1 cellular context compared by ENCODE assay signal in genomic region chr19:18415177-18415867, GRCh38.
TF ChIP-seq lines count a peak whose summit lies in the region.

No MANE protein-coding gene starts in this region.

TF ChIP-seq in K562, 482 proteins besides CTCF, POLR2A, EP300 and RAD21 (continues in another document):
- TF ChIP-seq, protein P1, sequence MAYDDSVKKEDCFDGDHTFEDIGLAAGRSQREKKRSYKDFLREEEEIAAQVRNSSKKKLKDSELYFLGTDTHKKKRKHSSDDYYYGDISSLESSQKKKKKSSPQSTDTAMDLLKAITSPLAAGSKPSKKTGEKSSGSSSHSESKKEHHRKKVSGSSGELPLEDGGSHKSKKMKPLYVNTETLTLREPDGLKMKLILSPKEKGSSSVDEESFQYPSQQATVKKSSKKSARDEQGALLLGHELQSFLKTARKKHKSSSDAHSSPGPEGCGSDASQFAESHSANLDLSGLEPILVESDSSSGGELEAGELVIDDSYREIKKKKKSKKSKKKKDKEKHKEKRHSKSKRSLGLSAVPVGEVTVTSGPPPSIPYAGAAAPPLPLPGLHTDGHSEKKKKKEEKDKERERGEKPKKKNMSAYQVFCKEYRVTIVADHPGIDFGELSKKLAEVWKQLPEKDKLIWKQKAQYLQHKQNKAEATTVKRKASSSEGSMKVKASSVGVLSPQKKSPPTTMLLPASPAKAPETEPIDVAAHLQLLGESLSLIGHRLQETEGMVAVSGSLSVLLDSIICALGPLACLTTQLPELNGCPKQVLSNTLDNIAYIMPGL (CRISPR knock-in tag; IDR thresholded peaks at IDR 0.05), result no peak
- TF ChIP-seq KLF10 (CRISPR knock-in tag; IDR thresholded peaks at IDR 0.05) (no peak), NONO (IDR thresholded peaks at IDR 0.05; ENCODE audit: low read depth in 2 of 2, low read length in 1 of 2) (peak in 1 of 2 experiments; percentile 92; a peak in 2 of 4 replicates), TGIF2 (CRISPR knock-in tag; IDR thresholded peaks at IDR 0.05) (no peak), MCM2 (IDR thresholded peaks at IDR 0.05; ENCODE audit: low read depth) (peak; percentile 70; the same call in 1 of the 2 replicates), SPI1 (IDR thresholded peaks at IDR 0.05; ENCODE audit: borderline replicate concordance, low read depth, low read length) (peak; percentile 89), NR3C1 (CRISPR knock-in tag; IDR thresholded peaks at IDR 0.05) (no peak), E2F4 (CRISPR knock-in tag; IDR thresholded peaks at IDR 0.05; ENCODE audit: low read depth) (no peak), HNRNPUL1 (IDR thresholded peaks at IDR 0.05; ENCODE audit: low read length) (no peak), NFXL1 (CRISPR knock-in tag; IDR thresholded peaks at IDR 0.05) (no peak), CREBBP (IDR thresholded peaks at IDR 0.05; ENCODE audit: low read depth, low read length) (no peak), U2AF1 (optimal IDR thresholded peaks at IDR 0.05; ENCODE audit: low read depth, low read length) (no peak), WHSC1 (IDR thresholded peaks at IDR 0.05; ENCODE audit: low read length) (no peak), ZNF384 (IDR thresholded peaks at IDR 0.05; ENCODE audit: low read depth, low read length) (no peak), SIN3B (IDR thresholded peaks at IDR 0.05; ENCODE audit: low read depth) (no peak), TEAD4 (IDR thresholded peaks at IDR 0.05; ENCODE audit: low read length) (no peak), TEAD4 (CRISPR knock-in tag; IDR thresholded peaks at IDR 0.05; ENCODE audit: borderline replicate concordance) (no peak), RBM34 (IDR thresholded peaks at IDR 0.05; ENCODE audit: borderline replicate concordance, insufficient read depth, low read length) (no peak), TAF9B (IDR thresholded peaks at IDR 0.05; ENCODE audit: partially characterized antibody) (peak; percentile 81), EP400 (IDR thresholded peaks at IDR 0.05) (peak; percentile 53), TCF3 (CRISPR knock-in tag; IDR thresholded peaks at IDR 0.05) (no peak), XRCC4 (IDR thresholded peaks at IDR 0.05; ENCODE audit: extremely low read depth, insufficient read depth, insufficient read length) (no peak), JUND (IDR thresholded peaks at IDR 0.05; ENCODE audit: borderline replicate concordance, low read depth, low read length) (no peak), JUND (tag; IDR thresholded peaks at IDR 0.05; ENCODE audit: borderline replicate concordance, low read depth, low read length) (peak; percentile 44; the same call in 1 of the 3 replicates), ZC3H8 (IDR thresholded peaks at IDR 0.05) (no peak), ZBED1 (IDR thresholded peaks at IDR 0.05) (peak; percentile 85; the same call in 1 of the 2 replicates), NCOA6 (IDR thresholded peaks at IDR 0.05) (no peak), ELF1 (tag; IDR thresholded peaks at IDR 0.05) (no peak), SAFB2 (IDR thresholded peaks at IDR 0.05; ENCODE audit: borderline replicate concordance, low read depth, low read length, severe bottlenecking) (no peak), BMI1 (IDR thresholded peaks at IDR 0.05; ENCODE audit: low read length) (no peak)
- TF ChIP-seq, protein P2, sequence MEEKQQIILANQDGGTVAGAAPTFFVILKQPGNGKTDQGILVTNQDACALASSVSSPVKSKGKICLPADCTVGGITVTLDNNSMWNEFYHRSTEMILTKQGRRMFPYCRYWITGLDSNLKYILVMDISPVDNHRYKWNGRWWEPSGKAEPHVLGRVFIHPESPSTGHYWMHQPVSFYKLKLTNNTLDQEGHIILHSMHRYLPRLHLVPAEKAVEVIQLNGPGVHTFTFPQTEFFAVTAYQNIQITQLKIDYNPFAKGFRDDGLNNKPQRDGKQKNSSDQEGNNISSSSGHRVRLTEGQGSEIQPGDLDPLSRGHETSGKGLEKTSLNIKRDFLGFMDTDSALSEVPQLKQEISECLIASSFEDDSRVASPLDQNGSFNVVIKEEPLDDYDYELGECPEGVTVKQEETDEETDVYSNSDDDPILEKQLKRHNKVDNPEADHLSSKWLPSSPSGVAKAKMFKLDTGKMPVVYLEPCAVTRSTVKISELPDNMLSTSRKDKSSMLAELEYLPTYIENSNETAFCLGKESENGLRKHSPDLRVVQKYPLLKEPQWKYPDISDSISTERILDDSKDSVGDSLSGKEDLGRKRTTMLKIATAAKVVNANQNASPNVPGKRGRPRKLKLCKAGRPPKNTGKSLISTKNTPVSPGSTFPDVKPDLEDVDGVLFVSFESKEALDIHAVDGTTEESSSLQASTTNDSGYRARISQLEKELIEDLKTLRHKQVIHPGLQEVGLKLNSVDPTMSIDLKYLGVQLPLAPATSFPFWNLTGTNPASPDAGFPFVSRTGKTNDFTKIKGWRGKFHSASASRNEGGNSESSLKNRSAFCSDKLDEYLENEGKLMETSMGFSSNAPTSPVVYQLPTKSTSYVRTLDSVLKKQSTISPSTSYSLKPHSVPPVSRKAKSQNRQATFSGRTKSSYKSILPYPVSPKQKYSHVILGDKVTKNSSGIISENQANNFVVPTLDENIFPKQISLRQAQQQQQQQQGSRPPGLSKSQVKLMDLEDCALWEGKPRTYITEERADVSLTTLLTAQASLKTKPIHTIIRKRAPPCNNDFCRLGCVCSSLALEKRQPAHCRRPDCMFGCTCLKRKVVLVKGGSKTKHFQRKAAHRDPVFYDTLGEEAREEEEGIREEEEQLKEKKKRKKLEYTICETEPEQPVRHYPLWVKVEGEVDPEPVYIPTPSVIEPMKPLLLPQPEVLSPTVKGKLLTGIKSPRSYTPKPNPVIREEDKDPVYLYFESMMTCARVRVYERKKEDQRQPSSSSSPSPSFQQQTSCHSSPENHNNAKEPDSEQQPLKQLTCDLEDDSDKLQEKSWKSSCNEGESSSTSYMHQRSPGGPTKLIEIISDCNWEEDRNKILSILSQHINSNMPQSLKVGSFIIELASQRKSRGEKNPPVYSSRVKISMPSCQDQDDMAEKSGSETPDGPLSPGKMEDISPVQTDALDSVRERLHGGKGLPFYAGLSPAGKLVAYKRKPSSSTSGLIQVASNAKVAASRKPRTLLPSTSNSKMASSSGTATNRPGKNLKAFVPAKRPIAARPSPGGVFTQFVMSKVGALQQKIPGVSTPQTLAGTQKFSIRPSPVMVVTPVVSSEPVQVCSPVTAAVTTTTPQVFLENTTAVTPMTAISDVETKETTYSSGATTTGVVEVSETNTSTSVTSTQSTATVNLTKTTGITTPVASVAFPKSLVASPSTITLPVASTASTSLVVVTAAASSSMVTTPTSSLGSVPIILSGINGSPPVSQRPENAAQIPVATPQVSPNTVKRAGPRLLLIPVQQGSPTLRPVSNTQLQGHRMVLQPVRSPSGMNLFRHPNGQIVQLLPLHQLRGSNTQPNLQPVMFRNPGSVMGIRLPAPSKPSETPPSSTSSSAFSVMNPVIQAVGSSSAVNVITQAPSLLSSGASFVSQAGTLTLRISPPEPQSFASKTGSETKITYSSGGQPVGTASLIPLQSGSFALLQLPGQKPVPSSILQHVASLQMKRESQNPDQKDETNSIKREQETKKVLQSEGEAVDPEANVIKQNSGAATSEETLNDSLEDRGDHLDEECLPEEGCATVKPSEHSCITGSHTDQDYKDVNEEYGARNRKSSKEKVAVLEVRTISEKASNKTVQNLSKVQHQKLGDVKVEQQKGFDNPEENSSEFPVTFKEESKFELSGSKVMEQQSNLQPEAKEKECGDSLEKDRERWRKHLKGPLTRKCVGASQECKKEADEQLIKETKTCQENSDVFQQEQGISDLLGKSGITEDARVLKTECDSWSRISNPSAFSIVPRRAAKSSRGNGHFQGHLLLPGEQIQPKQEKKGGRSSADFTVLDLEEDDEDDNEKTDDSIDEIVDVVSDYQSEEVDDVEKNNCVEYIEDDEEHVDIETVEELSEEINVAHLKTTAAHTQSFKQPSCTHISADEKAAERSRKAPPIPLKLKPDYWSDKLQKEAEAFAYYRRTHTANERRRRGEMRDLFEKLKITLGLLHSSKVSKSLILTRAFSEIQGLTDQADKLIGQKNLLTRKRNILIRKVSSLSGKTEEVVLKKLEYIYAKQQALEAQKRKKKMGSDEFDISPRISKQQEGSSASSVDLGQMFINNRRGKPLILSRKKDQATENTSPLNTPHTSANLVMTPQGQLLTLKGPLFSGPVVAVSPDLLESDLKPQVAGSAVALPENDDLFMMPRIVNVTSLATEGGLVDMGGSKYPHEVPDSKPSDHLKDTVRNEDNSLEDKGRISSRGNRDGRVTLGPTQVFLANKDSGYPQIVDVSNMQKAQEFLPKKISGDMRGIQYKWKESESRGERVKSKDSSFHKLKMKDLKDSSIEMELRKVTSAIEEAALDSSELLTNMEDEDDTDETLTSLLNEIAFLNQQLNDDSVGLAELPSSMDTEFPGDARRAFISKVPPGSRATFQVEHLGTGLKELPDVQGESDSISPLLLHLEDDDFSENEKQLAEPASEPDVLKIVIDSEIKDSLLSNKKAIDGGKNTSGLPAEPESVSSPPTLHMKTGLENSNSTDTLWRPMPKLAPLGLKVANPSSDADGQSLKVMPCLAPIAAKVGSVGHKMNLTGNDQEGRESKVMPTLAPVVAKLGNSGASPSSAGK (IDR thresholded peaks at IDR 0.05), result peak; percentile 31; the same call in 1 of the 2 replicates
- TF ChIP-seq, protein P3, sequence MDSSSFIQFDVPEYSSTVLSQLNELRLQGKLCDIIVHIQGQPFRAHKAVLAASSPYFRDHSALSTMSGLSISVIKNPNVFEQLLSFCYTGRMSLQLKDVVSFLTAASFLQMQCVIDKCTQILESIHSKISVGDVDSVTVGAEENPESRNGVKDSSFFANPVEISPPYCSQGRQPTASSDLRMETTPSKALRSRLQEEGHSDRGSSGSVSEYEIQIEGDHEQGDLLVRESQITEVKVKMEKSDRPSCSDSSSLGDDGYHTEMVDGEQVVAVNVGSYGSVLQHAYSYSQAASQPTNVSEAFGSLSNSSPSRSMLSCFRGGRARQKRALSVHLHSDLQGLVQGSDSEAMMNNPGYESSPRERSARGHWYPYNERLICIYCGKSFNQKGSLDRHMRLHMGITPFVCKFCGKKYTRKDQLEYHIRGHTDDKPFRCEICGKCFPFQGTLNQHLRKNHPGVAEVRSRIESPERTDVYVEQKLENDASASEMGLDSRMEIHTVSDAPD (CRISPR knock-in tag; IDR thresholded peaks at IDR 0.05), result no peak
- TF ChIP-seq, protein P4, sequence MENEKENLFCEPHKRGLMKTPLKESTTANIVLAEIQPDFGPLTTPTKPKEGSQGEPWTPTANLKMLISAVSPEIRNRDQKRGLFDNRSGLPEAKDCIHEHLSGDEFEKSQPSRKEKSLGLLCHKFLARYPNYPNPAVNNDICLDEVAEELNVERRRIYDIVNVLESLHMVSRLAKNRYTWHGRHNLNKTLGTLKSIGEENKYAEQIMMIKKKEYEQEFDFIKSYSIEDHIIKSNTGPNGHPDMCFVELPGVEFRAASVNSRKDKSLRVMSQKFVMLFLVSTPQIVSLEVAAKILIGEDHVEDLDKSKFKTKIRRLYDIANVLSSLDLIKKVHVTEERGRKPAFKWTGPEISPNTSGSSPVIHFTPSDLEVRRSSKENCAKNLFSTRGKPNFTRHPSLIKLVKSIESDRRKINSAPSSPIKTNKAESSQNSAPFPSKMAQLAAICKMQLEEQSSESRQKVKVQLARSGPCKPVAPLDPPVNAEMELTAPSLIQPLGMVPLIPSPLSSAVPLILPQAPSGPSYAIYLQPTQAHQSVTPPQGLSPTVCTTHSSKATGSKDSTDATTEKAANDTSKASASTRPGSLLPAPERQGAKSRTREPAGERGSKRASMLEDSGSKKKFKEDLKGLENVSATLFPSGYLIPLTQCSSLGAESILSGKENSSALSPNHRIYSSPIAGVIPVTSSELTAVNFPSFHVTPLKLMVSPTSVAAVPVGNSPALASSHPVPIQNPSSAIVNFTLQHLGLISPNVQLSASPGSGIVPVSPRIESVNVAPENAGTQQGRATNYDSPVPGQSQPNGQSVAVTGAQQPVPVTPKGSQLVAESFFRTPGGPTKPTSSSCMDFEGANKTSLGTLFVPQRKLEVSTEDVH (IDR thresholded peaks at IDR 0.05; ENCODE audit: low read depth, partially characterized antibody), result no peak
- TF ChIP-seq, protein P5, sequence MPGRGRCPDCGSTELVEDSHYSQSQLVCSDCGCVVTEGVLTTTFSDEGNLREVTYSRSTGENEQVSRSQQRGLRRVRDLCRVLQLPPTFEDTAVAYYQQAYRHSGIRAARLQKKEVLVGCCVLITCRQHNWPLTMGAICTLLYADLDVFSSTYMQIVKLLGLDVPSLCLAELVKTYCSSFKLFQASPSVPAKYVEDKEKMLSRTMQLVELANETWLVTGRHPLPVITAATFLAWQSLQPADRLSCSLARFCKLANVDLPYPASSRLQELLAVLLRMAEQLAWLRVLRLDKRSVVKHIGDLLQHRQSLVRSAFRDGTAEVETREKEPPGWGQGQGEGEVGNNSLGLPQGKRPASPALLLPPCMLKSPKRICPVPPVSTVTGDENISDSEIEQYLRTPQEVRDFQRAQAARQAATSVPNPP (IDR thresholded peaks at IDR 0.05; ENCODE audit: borderline replicate concordance, insufficient read depth, insufficient read length), result no peak
- TF ChIP-seq, protein P6, sequence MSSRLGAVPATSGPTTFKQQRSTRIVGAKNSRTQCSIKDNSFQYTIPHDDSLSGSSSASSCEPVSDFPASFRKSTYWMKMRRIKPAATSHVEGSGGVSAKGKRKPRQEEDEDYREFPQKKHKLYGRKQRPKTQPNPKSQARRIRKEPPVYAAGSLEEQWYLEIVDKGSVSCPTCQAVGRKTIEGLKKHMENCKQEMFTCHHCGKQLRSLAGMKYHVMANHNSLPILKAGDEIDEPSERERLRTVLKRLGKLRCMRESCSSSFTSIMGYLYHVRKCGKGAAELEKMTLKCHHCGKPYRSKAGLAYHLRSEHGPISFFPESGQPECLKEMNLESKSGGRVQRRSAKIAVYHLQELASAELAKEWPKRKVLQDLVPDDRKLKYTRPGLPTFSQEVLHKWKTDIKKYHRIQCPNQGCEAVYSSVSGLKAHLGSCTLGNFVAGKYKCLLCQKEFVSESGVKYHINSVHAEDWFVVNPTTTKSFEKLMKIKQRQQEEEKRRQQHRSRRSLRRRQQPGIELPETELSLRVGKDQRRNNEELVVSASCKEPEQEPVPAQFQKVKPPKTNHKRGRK (tag; IDR thresholded peaks at IDR 0.05), result no peak
- TF ChIP-seq, protein P7, sequence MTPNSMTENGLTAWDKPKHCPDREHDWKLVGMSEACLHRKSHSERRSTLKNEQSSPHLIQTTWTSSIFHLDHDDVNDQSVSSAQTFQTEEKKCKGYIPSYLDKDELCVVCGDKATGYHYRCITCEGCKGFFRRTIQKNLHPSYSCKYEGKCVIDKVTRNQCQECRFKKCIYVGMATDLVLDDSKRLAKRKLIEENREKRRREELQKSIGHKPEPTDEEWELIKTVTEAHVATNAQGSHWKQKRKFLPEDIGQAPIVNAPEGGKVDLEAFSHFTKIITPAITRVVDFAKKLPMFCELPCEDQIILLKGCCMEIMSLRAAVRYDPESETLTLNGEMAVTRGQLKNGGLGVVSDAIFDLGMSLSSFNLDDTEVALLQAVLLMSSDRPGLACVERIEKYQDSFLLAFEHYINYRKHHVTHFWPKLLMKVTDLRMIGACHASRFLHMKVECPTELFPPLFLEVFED (CRISPR knock-in tag; conservative IDR thresholded peaks at IDR 0.05), result peak; percentile 86
